In genomic region chr6:123967900-123968299, GRCh38 we compare ENCODE assay signal across 25 cellular contexts.
DNase-seq lines count a peak whose midpoint lies in the region; ATAC-seq, FAIRE-seq and TF ChIP-seq lines count a peak whose summit lies in the region.
"Had no signal": no experiment of that assay in that cellular context is flagged by ENCODE, and none has a peak within 500 bp of the region (broad histone marks: within the 10 kb centered on the region; RNA-seq: fewer than 3 reads in every experiment).

No MANE protein-coding gene starts in this region.

- POLR2A ChIA-PET in WTC11 (lab: Charles Lee), result no interaction called here

- H3K36me3 ChIP-seq in stomach, result no peaks in the 10 kb centered on the region
- H3K36me3 ChIP-seq: cardiac muscle cell, ovary, thyroid gland had no signal

- no peaks in the 10 kb centered on the region for H3K9me3 ChIP-seq in stomach
- H3K9me3 ChIP-seq: ovary, thyroid gland had no signal

- H3K4me3 Mint-ChIP-seq in WTC11, result no peak overlapping the region
- H3K4me3 Mint-ChIP-seq: activated CD4-positive, alpha-beta memory T cell treated with anti-CD3 and anti-CD28 coated beads for 36 hours; memory B cell; naive B cell; stimulated activated naive B cell treated with anti-CD40 and anti-IgM and Interleukin-4, amounts not matched to agents 10 μg/mL and 1 μg/mL and 100 μg/mL, for 72 hours had no signal

- no peaks in the 10 kb centered on the region for H3K27me3 Mint-ChIP-seq in WTC11 (ENCODE audit: low read depth)
- H3K27me3 Mint-ChIP-seq: activated CD4-positive, alpha-beta memory T cell treated with anti-CD3 and anti-CD28 coated beads for 36 hours; CD4-positive, CD25-positive, alpha-beta regulatory T cell; memory B cell; naive B cell; stimulated activated naive B cell treated with anti-CD40 and anti-IgM and Interleukin-4, amounts not matched to agents 10 μg/mL and 1 μg/mL and 100 μg/mL, for 72 hours had no signal

- intact Hi-C loops in stomach (cut with DNase I; ENCODE audit: low total_unique reads), result no loop called here

- peaks cover 7% of the 10 kb centered on the region; the same call in 1 of the 2 replicates for H3K9me3 Mint-ChIP-seq in WTC11
- H3K9me3 Mint-ChIP-seq: memory B cell; stimulated activated naive B cell treated with anti-CD40 and anti-IgM and Interleukin-4, amounts not matched to agents 10 μg/mL and 1 μg/mL and 100 μg/mL, for 72 hours had no signal

- no peak for TF ChIP-seq POLR2A in stomach (IDR thresholded peaks at IDR 0.05)

- FAIRE-seq in frontal cortex (lab: Jason Lieb, UNC), result no peak

- H3K4me3 ChIP-seq in stomach, result no peak overlapping the region
- H3K4me3 ChIP-seq: cardiac muscle cell, GM23248, ovary, thyroid gland had no signal

- TF ChIP-seq CTCF in WTC11 (IDR thresholded peaks at IDR 0.05) (no peak), stomach (IDR thresholded peaks at IDR 0.05) (no peak)

- no peak overlapping the region for H3K27ac ChIP-seq in stomach
- H3K27ac ChIP-seq: cardiac muscle cell, GM23248, ovary, thyroid gland, VCaP had no signal

- H3K4me1 Mint-ChIP-seq in WTC11, result peaks cover 15% of the 10 kb centered on the region
- H3K4me1 Mint-ChIP-seq: CD4-positive, CD25-positive, alpha-beta regulatory T cell; memory B cell; naive B cell; stimulated activated naive B cell treated with anti-CD40 and anti-IgM and Interleukin-4, amounts not matched to agents 10 μg/mL and 1 μg/mL and 100 μg/mL, for 72 hours had no signal

- DNase-seq in DMS153 treated with DMSO at 0.1 percent for 48 hours (lab: John Stamatoyannopoulos, UW; ENCODE audit: unreplicated experiment) (peak; percentile 80), NCI-H1436 treated with DMSO at 0.1 percent for 48 hours (lab: John Stamatoyannopoulos, UW) (peak; percentile 99), NCI-H2196 (lab: John Stamatoyannopoulos, UW; ENCODE audit: unreplicated experiment) (peak; percentile 68), SHP77 (lab: John Stamatoyannopoulos, UW) (peak; percentile 91 to 94), frontal cortex (ENCODE audit: low spot score in 2 of 2) (no peak), WTC11 (ENCODE audit: low spot score) (no peak), stomach (no peak)
- DNase-seq: activated CD4-positive, alpha-beta memory T cell treated with anti-CD3 and anti-CD28 coated beads for 36 hours; activated naive CD4-positive, alpha-beta T cell; activated T-cell treated with anti-CD3 and anti-CD28 coated beads, Interleukin-2, amount 50 U/mL, for 1 hour; amniotic stem cell; CD4-positive, CD25-positive, alpha-beta regulatory T cell; GM23248; Kasumi-1; naive B cell; NCI-H1694 treated with DMSO at 0.1 percent for 48 hours; ovary; Right ventricle myocardium superior; stimulated activated naive B cell treated with anti-CD40 and anti-IgM and Interleukin-4, amounts not matched to agents 10 μg/mL and 1 μg/mL and 100 μg/mL, for 72 hours; thyroid gland had no signal

- no peaks in the 10 kb centered on the region for H3K36me3 Mint-ChIP-seq in WTC11
- H3K36me3 Mint-ChIP-seq: activated CD4-positive, alpha-beta memory T cell treated with anti-CD3 and anti-CD28 coated beads for 36 hours; CD4-positive, CD25-positive, alpha-beta regulatory T cell; memory B cell; naive B cell; stimulated activated naive B cell treated with anti-CD40 and anti-IgM and Interleukin-4, amounts not matched to agents 10 μg/mL and 1 μg/mL and 100 μg/mL, for 72 hours had no signal

- no peak for TF ChIP-seq EP300 in stomach (IDR thresholded peaks at IDR 0.05)

- CTCF ChIA-PET in WTC11 (lab: Charles Lee), result interaction anchor here (1.6 kb wide), 1 partner anchor 165 kb away, joined by 6 read pairs; no protein-coding TSS in a partner anchor

- no peak overlapping the region for H3K27ac Mint-ChIP-seq in WTC11
- H3K27ac Mint-ChIP-seq: activated CD4-positive, alpha-beta memory T cell treated with anti-CD3 and anti-CD28 coated beads for 36 hours; CD4-positive, CD25-positive, alpha-beta regulatory T cell; memory B cell; naive B cell; stimulated activated naive B cell treated with anti-CD40 and anti-IgM and Interleukin-4, amounts not matched to agents 10 μg/mL and 1 μg/mL and 100 μg/mL, for 72 hours had no signal

- peaks cover 0 to 4% (median 0%) of the 10 kb centered on the region in 4 donors for H3K4me1 ChIP-seq in stomach
- H3K4me1 ChIP-seq: thyroid gland had no signal

- H3K27me3 ChIP-seq in stomach, result no peaks in the 10 kb centered on the region
- H3K27me3 ChIP-seq: ovary, thyroid gland had no signal

- no peak for ATAC-seq in GM21528 (IDR thresholded peaks at IDR 0.05; ENCODE audit: low FRiP score, unreplicated experiment)
- no peak for ATAC-seq in WTC11
- ATAC-seq: sciatic nerve; stimulated activated naive B cell treated with anti-CD40 and anti-IgM and Interleukin-4, amounts not matched to agents 10 μg/mL and 1 μg/mL and 100 μg/mL, for 72 hours had no signal

- WGBS in stomach, 5 donors, result 51 to 61% (median 53%) methylated on average over 6 of the region's 6 CpGs

TF ChIP-seq in WTC11, 78 proteins besides CTCF, POLR2A, EP300 and RAD21:
- TF ChIP-seq TEAD1 (CRISPR knock-in tag; IDR thresholded peaks at IDR 0.05) (no peak), SP1 (CRISPR knock-in tag; conservative IDR thresholded peaks at IDR 0.05) (no peak), ZNF138 (CRISPR knock-in tag; conservative IDR thresholded peaks at IDR 0.05) (no peak), E2F1 (CRISPR knock-in tag; IDR thresholded peaks at IDR 0.05) (no peak), JAZF1 (CRISPR knock-in tag; IDR thresholded peaks at IDR 0.05) (no peak), ETV6 (CRISPR knock-in tag; IDR thresholded peaks at IDR 0.05) (no peak), NFE2L1 (CRISPR knock-in tag; IDR thresholded peaks at IDR 0.05) (no peak), NR1H2 (CRISPR knock-in tag; IDR thresholded peaks at IDR 0.05) (no peak), KAT7 (CRISPR knock-in tag; IDR thresholded peaks at IDR 0.05; ENCODE audit: borderline replicate concordance) (no peak), CREB1 (CRISPR knock-in tag; IDR thresholded peaks at IDR 0.05) (no peak)
TF ChIP-seq in WTC11: peak in this region for 0.

Comparison
In these comparisons a context has a peak if more than half of its experiments do, and no peak if none do; other contexts are left out.
1. DNase-seq: peak in DMS153 treated with DMSO at 0.1 percent for 48 hours (single experiment), NCI-H1436 treated with DMSO at 0.1 percent for 48 hours (single experiment), NCI-H2196 (single experiment) and SHP77 (2 of 2); none in frontal cortex (0 of 2), WTC11 (single experiment) and stomach (single experiment).